In genomic region chrX:149570668-149571067, GRCh38 we compare ENCODE assay signal across 1 cellular context.
TF ChIP-seq lines count a peak whose summit lies in the region.

No MANE protein-coding gene starts in this region.

TF ChIP-seq in K562, 482 proteins besides CTCF, POLR2A, EP300 and RAD21:
- TF ChIP-seq CEBPB (tag; IDR thresholded peaks at IDR 0.05) (peak; percentile 18; the same call in 1 of the 2 replicates), ZBTB2 (IDR thresholded peaks at IDR 0.05) (no peak)
